Comparison of ENCODE assay signal across 6 cellular contexts in the genomic region with DNA sequence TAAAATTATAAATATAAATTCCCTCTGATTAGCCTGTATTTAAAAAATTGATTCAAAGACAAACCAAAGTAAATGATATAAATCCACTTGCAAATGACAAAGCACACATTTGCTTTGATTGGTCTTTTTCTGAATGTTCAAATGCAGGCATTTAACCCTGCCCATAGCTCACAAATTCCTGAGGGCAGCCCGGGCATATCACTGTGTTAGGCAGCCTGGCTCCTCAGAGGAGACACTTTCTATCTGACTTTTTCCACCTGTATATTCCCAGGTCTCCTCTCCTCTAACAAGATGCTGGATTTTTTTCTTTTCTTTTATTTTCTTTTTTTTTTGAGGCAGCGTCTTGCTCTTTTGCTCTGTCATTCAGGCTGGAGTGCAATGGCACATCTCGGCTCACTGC.
"Had no signal": no experiment of that assay in that cellular context is flagged by ENCODE, and none has a peak within 500 bp of the region (broad histone marks: within the 10 kb centered on the region; RNA-seq: fewer than 3 reads in every experiment).

No MANE protein-coding gene starts in this region.

- ATAC-seq: K562 had no signal

- H3K4me3 Mint-ChIP-seq: H9 had no signal

- H2AFZ ChIP-seq: GM23248 had no signal

- H3K4me3 ChIP-seq: GM23248, K562 had no signal

- DNase-seq: GM23248, HCEC 1CT, IMR-90, KG1 had no signal

- H3K9me3 Mint-ChIP-seq: H9 had no signal

- H3K9ac ChIP-seq: GM23248 had no signal

- H3K27ac ChIP-seq: GM23248 had no signal
